In genomic region chr5:36090033-36090432, GRCh38 we compare ENCODE assay signal across 7 cellular contexts. TPM values are rescaled to one million over a fixed set of nuclear protein-coding genes. Genes with fewer than 3 reads are reported as not detected.
DNase-seq lines count a peak whose midpoint lies in the region; ATAC-seq and TF ChIP-seq lines count a peak whose summit lies in the region.

No MANE protein-coding gene starts in this region.

- TF ChIP-seq CTCF in GM10266 (IDR thresholded peaks at IDR 0.05; ENCODE audit: control insufficient read depth, insufficient read depth, low read depth, missing control alignments), result peak; percentile 25
- peak; percentile 54; the same call in 1 of the 2 replicates for TF ChIP-seq CTCF in WERI-Rb-1 (IDR thresholded peaks at IDR 0.05; ENCODE audit: low read depth, low read length)

- DNase-seq in GM10266 (ENCODE audit: extremely low spot score) (no peak), KBM-7 (peak; percentile 72), WERI-Rb-1 (peak; percentile 79), myocyte (ENCODE audit: low read depth) (peak; percentile 73), NCI-H1048 (lab: John Stamatoyannopoulos, UW) (no peak), germinal center (ENCODE audit: low spot score) (no peak)

- in situ Hi-C loops in KBM-7 (cut with MboI; ENCODE audit: low pct_unique_long_range_greater_than_20kb, low sequenced_read_pairs), result no loop called here

- H3K27ac ChIP-seq in WERI-Rb-1, result peak overlapping the region; percentile 46

- no peaks in the 10 kb centered on the region for H3K27me3 ChIP-seq in WERI-Rb-1 (ENCODE audit: insufficient read depth, low read depth, severe bottlenecking)

- H3K36me3 ChIP-seq in WERI-Rb-1, result no peaks in the 10 kb centered on the region

- H3K4me3 ChIP-seq in WERI-Rb-1 (ENCODE audit: low read depth, low read length), result no peak overlapping the region

- ATAC-seq in GM21390 (IDR thresholded peaks at IDR 0.05; ENCODE audit: unreplicated experiment), result peak; percentile 89

- no peaks in the 10 kb centered on the region for H3K9me3 ChIP-seq in WERI-Rb-1 (ENCODE audit: severe bottlenecking)

RNA-seq across cellular contexts. Expression of gene UGT3A2, which starts 23.4 kb away (rescaled TPM):
- total RNA-seq in myocyte, result not detected in 2 replicates
- polyA plus RNA-seq in myocyte (2012), result not detected

Comparison
In these comparisons a context has a peak if more than half of its experiments do, and no peak if none do; other contexts are left out.
1. DNase-seq: peak in KBM-7 (single experiment), WERI-Rb-1 (single experiment) and myocyte (single experiment); none in GM10266 (single experiment), NCI-H1048 (single experiment) and germinal center (single experiment).